1 cellular context compared by ENCODE assay signal in the genomic region with DNA sequence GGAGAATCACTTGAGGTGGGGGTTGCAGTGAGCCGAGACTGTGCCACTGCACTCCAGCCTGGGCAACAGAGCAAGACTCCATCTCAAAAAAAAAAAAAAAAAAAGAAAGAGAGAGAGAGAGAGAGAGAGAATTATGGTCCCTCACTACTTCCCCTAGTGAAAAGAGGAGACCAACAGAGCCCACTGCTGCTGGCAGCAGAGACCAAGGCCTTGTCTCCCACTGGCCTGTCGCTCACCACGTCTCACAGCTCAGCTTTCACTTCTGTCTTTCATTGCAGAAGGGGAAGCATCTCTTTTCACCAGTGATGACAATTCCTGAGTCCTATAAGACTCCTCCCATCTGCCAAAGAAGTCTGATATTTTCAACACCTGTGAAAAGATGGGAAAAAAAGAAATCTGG.
TF ChIP-seq lines count a peak whose summit lies in the region.

No MANE protein-coding gene starts in this region.

TF ChIP-seq in HepG2, 621 proteins besides CTCF, POLR2A, EP300 and RAD21:
- TF ChIP-seq ZNF687 (CRISPR knock-in tag; IDR thresholded peaks at IDR 0.05) (no peak), ZNF704 (CRISPR knock-in tag; IDR thresholded peaks at IDR 0.05; ENCODE audit: borderline replicate concordance) (no peak), ZBTB26 (CRISPR knock-in tag; IDR thresholded peaks at IDR 0.05; ENCODE audit: borderline replicate concordance) (no peak), ZNF746 (CRISPR knock-in tag; IDR thresholded peaks at IDR 0.05) (no peak), ZNF546 (CRISPR knock-in tag; conservative IDR thresholded peaks at IDR 0.05) (no peak), REPIN1 (CRISPR knock-in tag; IDR thresholded peaks at IDR 0.05; ENCODE audit: borderline replicate concordance, low read depth) (no peak), SP2 (CRISPR knock-in tag; IDR thresholded peaks at IDR 0.05) (no peak)
